Comparison of ENCODE assay signal across 1 cellular context in genomic region chr16:57084257-57084770, GRCh38.
A peak's percentile ranks its signal among the peaks of the same experiment; 100 is the strongest.
TF ChIP-seq lines count a peak whose summit lies in the region.

No MANE protein-coding gene starts in this region.

TF ChIP-seq in K562, 482 proteins besides CTCF, POLR2A, EP300 and RAD21 (continued from another document and continues in another):
- TF ChIP-seq ZNF592 (IDR thresholded peaks at IDR 0.05) (no peak), MAFF (IDR thresholded peaks at IDR 0.05; ENCODE audit: low read length) (no peak), SFPQ (IDR thresholded peaks at IDR 0.05; ENCODE audit: low read depth, low read length) (no peak), DACH1 (IDR thresholded peaks at IDR 0.05; ENCODE audit: partially characterized antibody) (peak; percentile 29), IFI16 (CRISPR knock-in tag; IDR thresholded peaks at IDR 0.05) (no peak), CBX3 (IDR thresholded peaks at IDR 0.05; ENCODE audit: borderline replicate concordance in 1 of 2, low read length in 2 of 2) (no peak), GATAD2B (IDR thresholded peaks at IDR 0.05; ENCODE audit: borderline replicate concordance) (no peak), GABPB2 (CRISPR knock-in tag; conservative IDR thresholded peaks at IDR 0.05) (no peak), STAG1 (CRISPR knock-in tag; IDR thresholded peaks at IDR 0.05; ENCODE audit: borderline replicate concordance) (peak; percentile 68; the same call in 1 of the 2 replicates), HNRNPK (IDR thresholded peaks at IDR 0.05; ENCODE audit: low read depth, low read length, poor library complexity, severe bottlenecking) (no peak), GATA2 (CRISPR knock-in tag; IDR thresholded peaks at IDR 0.05) (peak; percentile 93), BCOR (IDR thresholded peaks at IDR 0.05) (no peak), ZNF324 (CRISPR knock-in tag; IDR thresholded peaks at IDR 0.05) (no peak), CHD2 (IDR thresholded peaks at IDR 0.05; ENCODE audit: low read depth, low read length) (no peak), FOXP1 (CRISPR knock-in tag; IDR thresholded peaks at IDR 0.05) (no peak), PHB (CRISPR knock-in tag; IDR thresholded peaks at IDR 0.05) (no peak), ZNF347 (CRISPR knock-in tag; IDR thresholded peaks at IDR 0.05; ENCODE audit: low read depth) (no peak), NELFE (IDR thresholded peaks at IDR 0.05; ENCODE audit: insufficient read depth, insufficient read length) (no peak), HMG20B (CRISPR knock-in tag; IDR thresholded peaks at IDR 0.05) (no peak), ILK (tag; IDR thresholded peaks at IDR 0.05; ENCODE audit: borderline replicate concordance, low read depth) (no peak), CC2D1A (IDR thresholded peaks at IDR 0.05) (no peak), HSF4 (CRISPR knock-in tag; IDR thresholded peaks at IDR 0.05; ENCODE audit: borderline replicate concordance) (no peak), POLR2H (tag; IDR thresholded peaks at IDR 0.05; ENCODE audit: low read depth) (no peak), ZNF146 (CRISPR knock-in tag; IDR thresholded peaks at IDR 0.05; ENCODE audit: unreplicated experiment) (no peak), NR4A1 (CRISPR knock-in tag; IDR thresholded peaks at IDR 0.05) (no peak), NR4A1 (tag; IDR thresholded peaks at IDR 0.05) (no peak), NR3C1 (CRISPR knock-in tag; IDR thresholded peaks at IDR 0.05) (no peak), ZNF395 (CRISPR knock-in tag; IDR thresholded peaks at IDR 0.05) (no peak), ZNF354B (CRISPR knock-in tag; IDR thresholded peaks at IDR 0.05) (no peak), ETS1 (conservative IDR thresholded peaks at IDR 0.05; ENCODE audit: control insufficient read depth, low read depth, low read length) (no peak), POLR2G (IDR thresholded peaks at IDR 0.05; ENCODE audit: low read depth, low read length) (no peak), STAT6 (CRISPR knock-in tag; IDR thresholded peaks at IDR 0.05) (no peak), ZNF77 (CRISPR knock-in tag; IDR thresholded peaks at IDR 0.05) (no peak), CBFB (CRISPR knock-in tag; IDR thresholded peaks at IDR 0.05) (no peak), ZNF316 (IDR thresholded peaks at IDR 0.05) (peak; percentile 60; the same call in 1 of the 2 replicates), MED1 (CRISPR knock-in tag; IDR thresholded peaks at IDR 0.05; ENCODE audit: borderline replicate concordance) (no peak), BCL6 (CRISPR knock-in tag; IDR thresholded peaks at IDR 0.05) (no peak), ZNF551 (CRISPR knock-in tag; IDR thresholded peaks at IDR 0.05) (no peak), IRF9 (tag; IDR thresholded peaks at IDR 0.05) (no peak), PRMT5 (CRISPR knock-in tag; IDR thresholded peaks at IDR 0.05) (no peak), SMC3 (conservative IDR thresholded peaks at IDR 0.05; ENCODE audit: insufficient read depth, low read depth, low read length) (peak; percentile 89), MAX (CRISPR knock-in tag; IDR thresholded peaks at IDR 0.05) (0 out of 2 replicates have a peak, but pooled peaks have one; percentile 17), KHSRP (IDR thresholded peaks at IDR 0.05) (no peak), CSDE1 (IDR thresholded peaks at IDR 0.05) (no peak), PHF21A (IDR thresholded peaks at IDR 0.05; ENCODE audit: borderline replicate concordance, low read depth) (no peak), KAT8 (IDR thresholded peaks at IDR 0.05; ENCODE audit: low read depth) (no peak), MCM7 (IDR thresholded peaks at IDR 0.05) (no peak), JUND (IDR thresholded peaks at IDR 0.05; ENCODE audit: borderline replicate concordance, low read depth, low read length) (peak; percentile 65), JUND (tag; IDR thresholded peaks at IDR 0.05; ENCODE audit: borderline replicate concordance, low read depth, low read length) (peak; percentile 41; the same call in 1 of the 3 replicates), PRDM10 (IDR thresholded peaks at IDR 0.05; ENCODE audit: partially characterized antibody) (no peak), ZNF76 (CRISPR knock-in tag; IDR thresholded peaks at IDR 0.05; ENCODE audit: borderline replicate concordance) (no peak), ZBTB7A (IDR thresholded peaks at IDR 0.05; ENCODE audit: borderline replicate concordance, control insufficient read depth, low read depth, low read length) (no peak), EWSR1 (IDR thresholded peaks at IDR 0.05; ENCODE audit: borderline replicate concordance, low read depth, partially characterized antibody) (no peak), NFE2L1 (tag; IDR thresholded peaks at IDR 0.05; ENCODE audit: borderline replicate concordance, low read depth) (no peak), SREBF2 (CRISPR knock-in tag; IDR thresholded peaks at IDR 0.05) (no peak), NBN (IDR thresholded peaks at IDR 0.05; ENCODE audit: low read depth) (no peak), ZEB2 (IDR thresholded peaks at IDR 0.05) (peak; percentile 25; the same call in 1 of the 2 replicates), ZFPM2 (CRISPR knock-in tag; IDR thresholded peaks at IDR 0.05) (no peak), SMAD4 (CRISPR knock-in tag; conservative IDR thresholded peaks at IDR 0.05) (no peak), SETDB1 (IDR thresholded peaks at IDR 0.05; ENCODE audit: low read length) (no peak), MTA3 (IDR thresholded peaks at IDR 0.05; ENCODE audit: borderline replicate concordance) (0 out of 2 replicates have a peak, but pooled peaks have one; percentile 23), CBX8 (IDR thresholded peaks at IDR 0.05; ENCODE audit: borderline replicate concordance, extremely low read depth, low read depth, low read length, poor library complexity, severe bottlenecking) (no peak)
